ENCODE assay signal across 8 cellular contexts in the genomic region with DNA sequence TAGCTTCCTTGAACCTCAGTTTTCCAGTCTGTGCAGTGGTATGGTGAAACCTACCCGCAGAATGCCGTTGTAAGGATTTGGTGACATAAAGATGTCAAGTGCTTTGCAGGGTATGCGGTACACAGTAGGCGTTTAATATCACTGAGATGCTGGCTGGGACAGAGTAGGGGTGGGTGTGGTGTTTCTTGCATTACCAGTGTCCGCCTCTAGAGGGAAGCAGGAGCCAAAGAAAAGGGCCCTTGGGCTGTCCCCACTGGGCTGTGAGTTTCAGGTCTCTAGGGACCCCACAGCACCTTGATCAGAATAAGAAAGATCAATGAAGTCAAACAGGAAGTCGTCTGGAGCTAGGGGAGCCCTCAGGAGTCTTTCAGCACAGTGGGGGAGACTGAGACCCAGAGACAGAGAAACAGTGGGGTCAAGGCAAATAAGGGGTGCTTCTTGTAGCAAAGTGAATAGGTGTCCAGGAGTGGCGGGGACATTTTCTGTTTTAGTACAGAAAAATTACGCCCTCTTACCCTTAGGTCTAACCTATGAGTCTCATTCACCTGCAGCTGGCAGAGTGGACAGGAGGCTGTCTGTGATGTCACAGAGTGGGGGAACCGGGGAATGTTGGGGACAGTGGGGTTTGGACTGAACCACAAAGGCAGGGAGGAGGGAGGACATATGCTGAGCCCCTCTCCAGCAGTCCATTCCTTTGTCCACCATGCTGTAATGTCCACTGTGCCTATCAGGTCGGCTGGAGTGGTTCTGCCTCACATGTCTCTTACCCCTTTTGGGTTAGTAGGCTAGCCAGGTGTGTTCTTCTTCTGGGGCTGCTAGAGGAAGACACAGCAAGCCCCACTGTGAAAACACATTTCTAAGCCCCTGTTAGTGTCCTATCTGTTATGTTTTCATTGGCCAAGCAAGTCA. TPM values are rescaled to one million over a fixed set of nuclear protein-coding genes. Genes with fewer than 3 reads are reported as not detected.
DNase-seq lines count a peak whose midpoint lies in the region; ATAC-seq, FAIRE-seq and TF ChIP-seq lines count a peak whose summit lies in the region.

No MANE protein-coding gene starts in this region.

- H3K4me3 ChIP-seq in OCI-LY7 (ENCODE audit: low read depth, low read length, poor library complexity, severe bottlenecking) (no peak overlapping the region), lower leg skin (ENCODE audit: low read depth, poor library complexity, severe bottlenecking) (no peak overlapping the region)

- POLR2A ChIA-PET in OCI-LY7 (lab: Charles Lee) = interaction anchor here (0.7 kb wide), 1 partner anchor 54 kb away, joined by 3 read pairs; no protein-coding TSS in a partner anchor

- peak; percentile 85 for ATAC-seq in HG02981 (IDR thresholded peaks at IDR 0.05; ENCODE audit: unreplicated experiment)

- no peak overlapping the region for H3K27ac Mint-ChIP-seq in activated T-helper 1 cell treated with anti-CD3 and anti-CD28 coated beads, Interleukin-12 subunit alpha, Interleukin-12 subunit beta, Interleukin-2, Interleukin-4 antibody, amounts not matched to agents 30 ng/mL and 10 ng/mL and 1 ng/mL, durations not matched to agents 14 hours and 24 hours and 36 hours
- peak overlapping the region; percentile 11 for H3K27ac Mint-ChIP-seq in progenitor cell of endocrine pancreas

- H3K9me3 Mint-ChIP-seq in activated T-helper 1 cell treated with anti-CD3 and anti-CD28 coated beads, Interleukin-12 subunit alpha, Interleukin-12 subunit beta, Interleukin-2, Interleukin-4 antibody, amounts not matched to agents 30 ng/mL and 10 ng/mL and 1 ng/mL, durations not matched to agents 14 hours and 24 hours and 36 hours = no peaks in the 10 kb centered on the region
- H3K9me3 Mint-ChIP-seq in progenitor cell of endocrine pancreas (ENCODE audit: low read depth) = no peaks in the 10 kb centered on the region

- no peak overlapping the region for H2AFZ ChIP-seq in OCI-LY7 (ENCODE audit: low read length)

- no peaks in the 10 kb centered on the region for H3K36me3 ChIP-seq in OCI-LY7 (ENCODE audit: insufficient read depth, low read length)

- DNase-seq in activated gamma-delta T cell treated with Interleukin-2 at 50 U/mL for 16 hours = peak; percentile 63
- no peak for DNase-seq in activated gamma-delta T cell (lab: John Stamatoyannopoulos, UW)
- peak; percentile 62 for DNase-seq in OCI-LY7 (ENCODE audit: low spot score)
- peak; percentile 54 for DNase-seq in activated T-helper 1 cell treated with anti-CD3 and anti-CD28 coated beads, Interleukin-12 subunit alpha, Interleukin-12 subunit beta, Interleukin-2, Interleukin-4 antibody, amounts not matched to agents 30 ng/mL and 10 ng/mL and 1 ng/mL, durations not matched to agents 14 hours and 24 hours and 36 hours (ENCODE audit: low spot score)
- DNase-seq in frontal cortex (ENCODE audit: low spot score in 2 of 2) = peak; percentile 22 to 62
- DNase-seq in progenitor cell of endocrine pancreas (ENCODE audit: low spot score, unreplicated experiment) = peak; percentile 64
- no peak for DNase-seq in lower leg skin (ENCODE audit: low spot score in 2 of 2)

- CTCF ChIA-PET in OCI-LY7 (lab: Charles Lee; ENCODE audit: unreplicated experiment) = no interaction called here

- H3K4me1 Mint-ChIP-seq in activated T-helper 1 cell treated with anti-CD3 and anti-CD28 coated beads, Interleukin-12 subunit alpha, Interleukin-12 subunit beta, Interleukin-2, Interleukin-4 antibody, amounts not matched to agents 30 ng/mL and 10 ng/mL and 1 ng/mL, durations not matched to agents 14 hours and 24 hours and 36 hours (ENCODE audit: low read depth) = peaks cover 16% of the 10 kb centered on the region
- H3K4me1 Mint-ChIP-seq in progenitor cell of endocrine pancreas (ENCODE audit: low read depth) = peaks cover 2% of the 10 kb centered on the region

- H3K27ac ChIP-seq in OCI-LY7 (ENCODE audit: low read depth, low read length, poor library complexity, severe bottlenecking) = no peak overlapping the region

- no TSS peak for BruUV-seq in OCI-LY7 (replicated peaks; lab: Mats Ljungman, UMichigan)

- no peaks in the 10 kb centered on the region for H3K9me3 ChIP-seq in OCI-LY7 (ENCODE audit: low read length)

- no peak for TF ChIP-seq POLR2A in lower leg skin (IDR thresholded peaks at IDR 0.05)

- no peaks in the 10 kb centered on the region for H4K20me1 ChIP-seq in OCI-LY7 (ENCODE audit: insufficient read depth, low read length)

- no peaks in the 10 kb centered on the region for H3K4me1 ChIP-seq in OCI-LY7 (ENCODE audit: insufficient read depth, low read length, poor library complexity, severe bottlenecking)

- H3K4me3 Mint-ChIP-seq in activated T-helper 1 cell treated with anti-CD3 and anti-CD28 coated beads, Interleukin-12 subunit alpha, Interleukin-12 subunit beta, Interleukin-2, Interleukin-4 antibody, amounts not matched to agents 30 ng/mL and 10 ng/mL and 1 ng/mL, durations not matched to agents 14 hours and 24 hours and 36 hours = no peak overlapping the region
- H3K4me3 Mint-ChIP-seq in progenitor cell of endocrine pancreas (ENCODE audit: low read depth) = no peak overlapping the region

- TF ChIP-seq CTCF in OCI-LY7 (conservative IDR thresholded peaks at IDR 0.05; ENCODE audit: low read length) (peak; percentile 87), progenitor cell of endocrine pancreas (IDR thresholded peaks at IDR 0.05; ENCODE audit: unreplicated experiment) (peak; percentile 77), lower leg skin (IDR thresholded peaks at IDR 0.05) (peak in 1 of 3 donors; percentile 21)

- H3K36me3 Mint-ChIP-seq in activated T-helper 1 cell treated with anti-CD3 and anti-CD28 coated beads, Interleukin-12 subunit alpha, Interleukin-12 subunit beta, Interleukin-2, Interleukin-4 antibody, amounts not matched to agents 30 ng/mL and 10 ng/mL and 1 ng/mL, durations not matched to agents 14 hours and 24 hours and 36 hours (ENCODE audit: low read depth) = no peaks in the 10 kb centered on the region
- no peaks in the 10 kb centered on the region for H3K36me3 Mint-ChIP-seq in progenitor cell of endocrine pancreas (ENCODE audit: insufficient read depth)

- no peaks in the 10 kb centered on the region for H3K79me2 ChIP-seq in OCI-LY7 (ENCODE audit: insufficient read depth, low read depth, low read length)

- 41 to 42% methylated on average over 10 of the region's 10 CpGs for WGBS in lower leg skin, 2 donors

- H3K27me3 Mint-ChIP-seq in activated T-helper 1 cell treated with anti-CD3 and anti-CD28 coated beads, Interleukin-12 subunit alpha, Interleukin-12 subunit beta, Interleukin-2, Interleukin-4 antibody, amounts not matched to agents 30 ng/mL and 10 ng/mL and 1 ng/mL, durations not matched to agents 14 hours and 24 hours and 36 hours (ENCODE audit: insufficient read depth) = peaks cover 13% of the 10 kb centered on the region
- H3K27me3 Mint-ChIP-seq in progenitor cell of endocrine pancreas = peaks cover 8% of the 10 kb centered on the region

- no peak overlapping the region for H3K4me2 ChIP-seq in OCI-LY7 (ENCODE audit: low read length)

- intact Hi-C loops in OCI-LY7 (cut with micrococcal nuclease; ENCODE audit: unreplicated experiment) (no loop called here), lower leg skin (cut with DNase I; ENCODE audit: low total_unique reads) (no loop called here)
- intact Hi-C loops in activated T-helper 1 cell treated with anti-CD3 and anti-CD28 coated beads, Interleukin-12 subunit alpha, Interleukin-12 subunit beta, Interleukin-2, Interleukin-4 antibody, amounts not matched to agents 30 ng/mL and 10 ng/mL and 1 ng/mL, durations not matched to agents 14 hours and 24 hours and 36 hours (cut with micrococcal nuclease) = loop anchor here (1.0 to 10.0 kb wide), 4 partner anchors 352 to 2002 kb away; no protein-coding TSS in a partner anchor

- H3K9me2 ChIP-seq in OCI-LY7 (ENCODE audit: insufficient read depth, low read length) = no peaks in the 10 kb centered on the region

- no peak for FAIRE-seq in frontal cortex (lab: Jason Lieb, UNC)

RNA-seq across cellular contexts. Expression of gene TEX53, which starts 4.7 kb away (rescaled TPM):
- not detected in 2 replicates for total RNA-seq in OCI-LY7 (2014; rRNA removed; shearing (Covaris generic))
- total RNA-seq in OCI-LY7 (2022) (not detected in 2 replicates), frontal cortex (not detected), progenitor cell of endocrine pancreas (not detected in 2 replicates), lower leg skin (not detected)
- not detected in 2 replicates for total RNA-seq in activated T-helper 1 cell treated with anti-CD3 and anti-CD28 coated beads, Interleukin-12 subunit alpha, Interleukin-12 subunit beta, Interleukin-2, Interleukin-4 antibody, amounts not matched to agents 30 ng/mL and 10 ng/mL and 1 ng/mL, durations not matched to agents 14 hours and 24 hours and 36 hours

RNA-seq across cellular contexts. Expression of gene TEX48, which starts 19.7 kb away (rescaled TPM):
- not detected in 2 replicates for total RNA-seq in OCI-LY7 (2014; rRNA removed; shearing (Covaris generic))
- total RNA-seq in OCI-LY7 (2022) = not detected in 2 replicates
- 1.0 and 1.2 TPM in 2 replicates for total RNA-seq in activated T-helper 1 cell treated with anti-CD3 and anti-CD28 coated beads, Interleukin-12 subunit alpha, Interleukin-12 subunit beta, Interleukin-2, Interleukin-4 antibody, amounts not matched to agents 30 ng/mL and 10 ng/mL and 1 ng/mL, durations not matched to agents 14 hours and 24 hours and 36 hours
- total RNA-seq in frontal cortex = not detected
- not detected in 2 replicates for total RNA-seq in progenitor cell of endocrine pancreas
- total RNA-seq in lower leg skin = not detected

RNA-seq across cellular contexts. Expression of gene TMEM268, which starts 51.2 kb away (rescaled TPM):
- 27.2 and 31.6 TPM in 2 replicates for total RNA-seq in OCI-LY7 (2014; rRNA removed; shearing (Covaris generic))
- 68.0 and 71.2 TPM in 2 replicates for total RNA-seq in OCI-LY7 (2022)
- 23.5 and 26.4 TPM in 2 replicates for total RNA-seq in activated T-helper 1 cell treated with anti-CD3 and anti-CD28 coated beads, Interleukin-12 subunit alpha, Interleukin-12 subunit beta, Interleukin-2, Interleukin-4 antibody, amounts not matched to agents 30 ng/mL and 10 ng/mL and 1 ng/mL, durations not matched to agents 14 hours and 24 hours and 36 hours
- total RNA-seq in frontal cortex = 16.7 TPM
- total RNA-seq in progenitor cell of endocrine pancreas = 6.5 and 7.1 TPM in 2 replicates
- 1 to 10 TPM; 3.2 to 8.6 (median 4.0) TPM for total RNA-seq in lower leg skin

Comparison
In these comparisons a context has a peak if more than half of its experiments do, and no peak if none do; other contexts are left out.
1. DNase-seq: peak in activated gamma-delta T cell treated with Interleukin-2 at 50 U/mL for 16 hours (single experiment), OCI-LY7 (single experiment), activated T-helper 1 cell treated with anti-CD3 and anti-CD28 coated beads, Interleukin-12 subunit alpha, Interleukin-12 subunit beta, Interleukin-2, Interleukin-4 antibody, amounts not matched to agents 30 ng/mL and 10 ng/mL and 1 ng/mL, durations not matched to agents 14 hours and 24 hours and 36 hours (single experiment), frontal cortex (2 of 2) and progenitor cell of endocrine pancreas (single experiment); none in activated gamma-delta T cell (single experiment) and lower leg skin (0 of 2).